8 cellular contexts compared by ENCODE assay signal in genomic region chr17:40100669-40101366, GRCh38. TPM values are rescaled to one million over a fixed set of nuclear protein-coding genes. Genes with fewer than 3 reads are reported as not detected.
DNase-seq lines count a peak whose midpoint lies in the region; ATAC-seq lines count a peak whose summit lies in the region.

No MANE protein-coding gene starts in this region.

- peaks cover 49% of the 10 kb centered on the region for H3K4me1 ChIP-seq in HUES6 (ENCODE audit: control insufficient read depth, insufficient read depth, low read length)
- H3K4me1 ChIP-seq in effector memory CD4-positive, alpha-beta T cell (ENCODE audit: control insufficient read depth, insufficient read depth, low read length, poor library complexity, severe bottlenecking), result peaks cover 85% of the 10 kb centered on the region

- no peaks in the 10 kb centered on the region for H3K27me3 Mint-ChIP-seq in activated CD8-positive, alpha-beta memory T cell treated with anti-CD3 and anti-CD28 coated beads, Interleukin-2, amount 10 ng/mL, durations not matched to agents 7 days and 5 days

- ATAC-seq in activated CD8-positive, alpha-beta memory T cell treated with anti-CD3 and anti-CD28 coated beads, Interleukin-2, amount 10 ng/mL, durations not matched to agents 7 days and 5 days, result peak; percentile 38
- no peak for ATAC-seq in GM19455 (IDR thresholded peaks at IDR 0.05; ENCODE audit: unreplicated experiment)

- H3K27me3 ChIP-seq in HUES6 (ENCODE audit: control insufficient read depth, insufficient read depth, low read length), result peaks cover 17% of the 10 kb centered on the region
- H3K27me3 ChIP-seq in effector memory CD4-positive, alpha-beta T cell (replicated peaks; ENCODE audit: control insufficient read depth, insufficient read depth, low read length, poor library complexity, severe bottlenecking), result no peaks in the 10 kb centered on the region

- DNase-seq in GF-D8 (lab: John Stamatoyannopoulos, UW), result peak; percentile 92
- DNase-seq in NOMO-1 treated with dmso at 0.1 percent for 144 hours (lab: John Stamatoyannopoulos, UW; ENCODE audit: unreplicated experiment), result peak; percentile 80
- DNase-seq in activated CD8-positive, alpha-beta memory T cell treated with anti-CD3 and anti-CD28 coated beads, Interleukin-2, amount 10 ng/mL, durations not matched to agents 7 days and 5 days, result peak; percentile 95
- DNase-seq in effector memory CD4-positive, alpha-beta T cell, result peak; percentile 91 to 93 (median 92)
- peak; percentile 99 for DNase-seq in lung microvascular endothelial cell (ENCODE audit: low read depth in 2 of 2)
- peak; percentile 73 to 83 (median 80) for DNase-seq in stimulated activated CD4-positive, alpha-beta T cell treated with anti-CD3 and anti-CD28 coated beads, TNF-alpha, amount 100 ng/mL, for 1 hour (ENCODE audit: low read depth in 3 of 3, low spot score in 1 of 3)

- no peaks in the 10 kb centered on the region for H3K9me3 Mint-ChIP-seq in activated CD8-positive, alpha-beta memory T cell treated with anti-CD3 and anti-CD28 coated beads, Interleukin-2, amount 10 ng/mL, durations not matched to agents 7 days and 5 days (ENCODE audit: low read depth)

- peak overlapping the region; percentile 85 for H3K27ac Mint-ChIP-seq in activated CD8-positive, alpha-beta memory T cell treated with anti-CD3 and anti-CD28 coated beads, Interleukin-2, amount 10 ng/mL, durations not matched to agents 7 days and 5 days

- peaks cover 16% of the 10 kb centered on the region for H3K36me3 ChIP-seq in HUES6 (ENCODE audit: control insufficient read depth, insufficient read depth, low read length)
- peaks cover 8% of the 10 kb centered on the region for H3K36me3 ChIP-seq in effector memory CD4-positive, alpha-beta T cell (ENCODE audit: control insufficient read depth, insufficient read depth, low read length)

- H3K4me3 ChIP-seq in HUES6 (ENCODE audit: low read depth, low read length), result peak overlapping the region; percentile 67
- H3K4me3 ChIP-seq in effector memory CD4-positive, alpha-beta T cell (ENCODE audit: insufficient read depth, low read depth, low read length, poor library complexity, severe bottlenecking), result peak overlapping the region; percentile 71

- no peaks in the 10 kb centered on the region for H3K9me3 ChIP-seq in HUES6 (ENCODE audit: control insufficient read depth, insufficient read depth, low read depth, low read length)
- no peaks in the 10 kb centered on the region for H3K9me3 ChIP-seq in effector memory CD4-positive, alpha-beta T cell (ENCODE audit: control insufficient read depth, low read length)

- H3K36me3 Mint-ChIP-seq in activated CD8-positive, alpha-beta memory T cell treated with anti-CD3 and anti-CD28 coated beads, Interleukin-2, amount 10 ng/mL, durations not matched to agents 7 days and 5 days, result peaks cover 10% of the 10 kb centered on the region

- no peak overlapping the region for H3K27ac ChIP-seq in HUES6 (ENCODE audit: low read depth, low read length)
- H3K27ac ChIP-seq in effector memory CD4-positive, alpha-beta T cell (ENCODE audit: insufficient read depth, low read length, poor library complexity, severe bottlenecking), result peak overlapping the region; percentile 97

- H3K4me1 Mint-ChIP-seq in activated CD8-positive, alpha-beta memory T cell treated with anti-CD3 and anti-CD28 coated beads, Interleukin-2, amount 10 ng/mL, durations not matched to agents 7 days and 5 days, result peaks cover 88% of the 10 kb centered on the region

- H3K4me3 Mint-ChIP-seq in activated CD8-positive, alpha-beta memory T cell treated with anti-CD3 and anti-CD28 coated beads, Interleukin-2, amount 10 ng/mL, durations not matched to agents 7 days and 5 days, result peak overlapping the region; percentile 73

- CTCF ChIA-PET in activated CD8-positive, alpha-beta memory T cell treated with anti-CD3 and anti-CD28 coated beads, Interleukin-2, amount 10 ng/mL, durations not matched to agents 7 days and 5 days (lab: Charles Lee), result interaction anchor here (0.6 to 9.5 kb wide), 12 partner anchors 11 to 187 kb away, joined by 3 to 164 read pairs (median 4); no protein-coding TSS in a partner anchor

- H3K9ac ChIP-seq in HUES6 (ENCODE audit: low read length), result peak overlapping the region; percentile 48

RNA-seq across cellular contexts. Expression of gene NR1D1, which starts 0.4 kb away (rescaled TPM):
- total RNA-seq in activated CD8-positive, alpha-beta memory T cell treated with anti-CD3 and anti-CD28 coated beads, Interleukin-2, amount 10 ng/mL, durations not matched to agents 7 days and 5 days, result 1 to 10 TPM; 3.3 to 4.8 TPM
- 0.65 and 1.2 TPM in 2 replicates for total RNA-seq in lung microvascular endothelial cell

RNA-seq across cellular contexts. Expression of gene MSL1, which starts 21.0 kb away (rescaled TPM):
- 10 to 100 TPM; 91.4 to 94.7 TPM for total RNA-seq in activated CD8-positive, alpha-beta memory T cell treated with anti-CD3 and anti-CD28 coated beads, Interleukin-2, amount 10 ng/mL, durations not matched to agents 7 days and 5 days
- total RNA-seq in lung microvascular endothelial cell, result 23.1 and 37.9 TPM in 2 replicates

RNA-seq across cellular contexts. Expression of gene THRA, which starts 38.1 kb away (rescaled TPM):
- total RNA-seq in activated CD8-positive, alpha-beta memory T cell treated with anti-CD3 and anti-CD28 coated beads, Interleukin-2, amount 10 ng/mL, durations not matched to agents 7 days and 5 days, result 1 to 10 TPM; 5.9 to 8.3 TPM
- total RNA-seq in lung microvascular endothelial cell, result 11.6 and 21.4 TPM in 2 replicates

RNA-seq across cellular contexts. Expression of gene CASC3, which starts 39.5 kb away (rescaled TPM):
- 10 to 100 TPM; 89.8 to 90.5 TPM for total RNA-seq in activated CD8-positive, alpha-beta memory T cell treated with anti-CD3 and anti-CD28 coated beads, Interleukin-2, amount 10 ng/mL, durations not matched to agents 7 days and 5 days
- total RNA-seq in lung microvascular endothelial cell, result 20.0 and 25.0 TPM in 2 replicates

RNA-seq across cellular contexts. Expression of gene MED24, which starts 46.6 kb away (rescaled TPM):
- 100 to 1,000 TPM in 1 of 2 experiments, 10 to 100 TPM in 1; 98.0 to 107 TPM for total RNA-seq in activated CD8-positive, alpha-beta memory T cell treated with anti-CD3 and anti-CD28 coated beads, Interleukin-2, amount 10 ng/mL, durations not matched to agents 7 days and 5 days
- 29.2 and 30.3 TPM in 2 replicates for total RNA-seq in lung microvascular endothelial cell
